Comparison of ENCODE assay signal across 18 cellular contexts in the genomic region with DNA sequence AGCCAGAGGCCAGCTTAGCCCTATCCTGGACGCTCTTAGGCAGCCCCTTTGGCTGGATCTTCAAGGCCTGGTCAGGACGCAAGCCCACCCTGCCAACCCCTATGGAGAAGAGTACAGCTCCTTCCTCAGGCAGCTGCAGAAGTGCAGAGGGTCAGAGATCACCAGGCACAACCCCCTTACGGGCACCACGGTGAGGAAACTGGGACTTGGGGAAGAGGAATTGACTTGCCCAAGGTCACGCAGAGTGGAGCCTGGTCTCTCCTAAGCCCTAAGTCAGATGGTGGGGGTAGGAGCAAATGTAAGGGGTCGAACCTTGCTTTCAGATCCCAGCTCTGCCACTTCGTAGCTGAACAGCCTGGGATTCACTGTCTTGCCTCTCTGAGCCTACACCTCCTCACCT. TPM values are rescaled to one million over a fixed set of nuclear protein-coding genes. Genes with fewer than 3 reads are reported as not detected.
DNase-seq lines count a peak whose midpoint lies in the region; ATAC-seq and TF ChIP-seq lines count a peak whose summit lies in the region.
"Had no signal": no experiment of that assay in that cellular context is flagged by ENCODE, and none has a peak within 500 bp of the region (broad histone marks: within the 10 kb centered on the region; RNA-seq: fewer than 3 reads in every experiment).

No MANE protein-coding gene starts in this region.

- ATAC-seq in natural killer cell treated with Interleukin-12 subunit alpha and Interleukin-12 subunit beta and Interleukin-15 and Interleukin-18, amount 100 ng/mL, for 72 hours = no peak
- ATAC-seq in GM18505 (IDR thresholded peaks at IDR 0.05; ENCODE audit: unreplicated experiment) = no peak

- H3K9me3 Mint-ChIP-seq in activated T-helper 1 cell treated with anti-CD3 and anti-CD28 coated beads, Interleukin-12 subunit alpha, Interleukin-12 subunit beta, Interleukin-2, Interleukin-4 antibody, amounts not matched to agents 30 ng/mL and 10 ng/mL and 1 ng/mL, durations not matched to agents 14 hours and 24 hours and 36 hours = no peaks in the 10 kb centered on the region
- no peaks in the 10 kb centered on the region for H3K9me3 Mint-ChIP-seq in natural killer cell treated with Interleukin-12 subunit alpha and Interleukin-12 subunit beta and Interleukin-15 and Interleukin-18, amount 100 ng/mL, for 72 hours
- H3K9me3 Mint-ChIP-seq: stimulated activated naive CD8-positive, alpha-beta T cell treated with anti-CD3 and anti-CD28 coated beads, Interleukin-15, amount 100 ng/mL, for 72 hours had no signal

- H3K4me3 ChIP-seq in HL-60 (replicated peaks; ENCODE audit: insufficient read depth, low read length) (no peak overlapping the region), SJCRH30 (no peak overlapping the region)
- H3K4me3 ChIP-seq: ovary had no signal

- TF ChIP-seq POLR2A in GM18505 (IDR thresholded peaks at IDR 0.05; ENCODE audit: borderline replicate concordance, extremely low read depth, insufficient read depth, insufficient read length) = no peak

- H3K4me1 ChIP-seq in SJCRH30 = peaks cover 62% of the 10 kb centered on the region

- H3K27me3 ChIP-seq in HL-60 (ENCODE audit: insufficient read depth, poor library complexity, severe bottlenecking) (no peaks in the 10 kb centered on the region), SJCRH30 (no peaks in the 10 kb centered on the region)
- H3K27me3 ChIP-seq: ovary had no signal

- no peaks in the 10 kb centered on the region for H3K27me3 Mint-ChIP-seq in activated T-helper 1 cell treated with anti-CD3 and anti-CD28 coated beads, Interleukin-12 subunit alpha, Interleukin-12 subunit beta, Interleukin-2, Interleukin-4 antibody, amounts not matched to agents 30 ng/mL and 10 ng/mL and 1 ng/mL, durations not matched to agents 14 hours and 24 hours and 36 hours (ENCODE audit: insufficient read depth)
- H3K27me3 Mint-ChIP-seq in natural killer cell treated with Interleukin-12 subunit alpha and Interleukin-12 subunit beta and Interleukin-15 and Interleukin-18, amount 100 ng/mL, for 72 hours = no peaks in the 10 kb centered on the region
- H3K27me3 Mint-ChIP-seq: stimulated activated naive CD8-positive, alpha-beta T cell treated with anti-CD3 and anti-CD28 coated beads, Interleukin-15, amount 100 ng/mL, for 72 hours had no signal

- peaks cover 78% of the 10 kb centered on the region for H3K4me1 Mint-ChIP-seq in activated T-helper 1 cell treated with anti-CD3 and anti-CD28 coated beads, Interleukin-12 subunit alpha, Interleukin-12 subunit beta, Interleukin-2, Interleukin-4 antibody, amounts not matched to agents 30 ng/mL and 10 ng/mL and 1 ng/mL, durations not matched to agents 14 hours and 24 hours and 36 hours (ENCODE audit: low read depth)
- peaks cover 54 to 62% of the 10 kb centered on the region in 2 donors for H3K4me1 Mint-ChIP-seq in natural killer cell treated with Interleukin-12 subunit alpha and Interleukin-12 subunit beta and Interleukin-15 and Interleukin-18, amount 100 ng/mL, for 72 hours (ENCODE audit: low read depth in 2 of 2)

- DNase-seq in CD1c-positive myeloid dendritic cell (ENCODE audit: extremely low spot score) (peak; percentile 59), HL-60 (ENCODE audit: low read depth in 1 of 2, low spot score in 1 of 2) (peak in 1 of 2 experiments; percentile 56), activated gamma-delta T cell treated with Interleukin-2 at 50 U/mL for 16 hours (no peak), DMS153 (lab: John Stamatoyannopoulos, UW) (no peak), SJCRH30 (no peak)
- DNase-seq in activated T-helper 1 cell treated with anti-CD3 and anti-CD28 coated beads, Interleukin-12 subunit alpha, Interleukin-12 subunit beta, Interleukin-2, Interleukin-4 antibody, amounts not matched to agents 30 ng/mL and 10 ng/mL and 1 ng/mL, durations not matched to agents 14 hours and 24 hours and 36 hours (ENCODE audit: low spot score) = no peak
- no peak for DNase-seq in natural killer cell treated with Interleukin-12 subunit alpha and Interleukin-12 subunit beta and Interleukin-15 and Interleukin-18, amount 100 ng/mL, for 72 hours (ENCODE audit: low spot score)
- DNase-seq: activated CD4-positive, alpha-beta T cell treated with anti-CD3 and anti-CD28 coated beads for 1 hour; activated T-cell treated with anti-CD3 and anti-CD28 coated beads, Interleukin-2, amount 50 U/mL, for 48 hours; amygdala; glutamatergic neuron; HCEC 1CT; mesendoderm; NCI-H446 treated with DMSO at 0.1 percent for 48 hours; ovary; stimulated activated naive CD8-positive, alpha-beta T cell treated with anti-CD3 and anti-CD28 coated beads, Interleukin-15, amount 100 ng/mL, for 72 hours had no signal

- H3K27ac ChIP-seq in HL-60 (replicated peaks) (peak overlapping the region; percentile 54), SJCRH30 (no peak overlapping the region; the same call in 1 of the 2 replicates)
- H3K27ac ChIP-seq: epithelial cell of prostate, ovary had no signal

- peaks cover 6% of the 10 kb centered on the region; the same call in 1 of the 2 replicates for H3K36me3 ChIP-seq in SJCRH30
- H3K36me3 ChIP-seq: ovary had no signal

- H3K4me3 Mint-ChIP-seq in activated T-helper 1 cell treated with anti-CD3 and anti-CD28 coated beads, Interleukin-12 subunit alpha, Interleukin-12 subunit beta, Interleukin-2, Interleukin-4 antibody, amounts not matched to agents 30 ng/mL and 10 ng/mL and 1 ng/mL, durations not matched to agents 14 hours and 24 hours and 36 hours = peak overlapping the region; percentile 85
- peak overlapping the region; percentile 45 for H3K4me3 Mint-ChIP-seq in natural killer cell treated with Interleukin-12 subunit alpha and Interleukin-12 subunit beta and Interleukin-15 and Interleukin-18, amount 100 ng/mL, for 72 hours

- no peaks in the 10 kb centered on the region for H3K9me3 ChIP-seq in SJCRH30 (replicated peaks)
- H3K9me3 ChIP-seq: ovary had no signal

- peaks cover 13% of the 10 kb centered on the region for H3K36me3 Mint-ChIP-seq in activated T-helper 1 cell treated with anti-CD3 and anti-CD28 coated beads, Interleukin-12 subunit alpha, Interleukin-12 subunit beta, Interleukin-2, Interleukin-4 antibody, amounts not matched to agents 30 ng/mL and 10 ng/mL and 1 ng/mL, durations not matched to agents 14 hours and 24 hours and 36 hours (ENCODE audit: low read depth)
- H3K36me3 Mint-ChIP-seq in natural killer cell treated with Interleukin-12 subunit alpha and Interleukin-12 subunit beta and Interleukin-15 and Interleukin-18, amount 100 ng/mL, for 72 hours = no peaks in the 10 kb centered on the region

- TF ChIP-seq CTCF in HL-60 (IDR thresholded peaks at IDR 0.05; ENCODE audit: insufficient read depth, low read length) = no peak

- intact Hi-C loops in activated T-helper 1 cell treated with anti-CD3 and anti-CD28 coated beads, Interleukin-12 subunit alpha, Interleukin-12 subunit beta, Interleukin-2, Interleukin-4 antibody, amounts not matched to agents 30 ng/mL and 10 ng/mL and 1 ng/mL, durations not matched to agents 14 hours and 24 hours and 36 hours (cut with micrococcal nuclease) = loop anchor here (10.0 kb wide), 1 partner anchor 413 kb away; no protein-coding TSS in a partner anchor

- H3K27ac Mint-ChIP-seq in activated T-helper 1 cell treated with anti-CD3 and anti-CD28 coated beads, Interleukin-12 subunit alpha, Interleukin-12 subunit beta, Interleukin-2, Interleukin-4 antibody, amounts not matched to agents 30 ng/mL and 10 ng/mL and 1 ng/mL, durations not matched to agents 14 hours and 24 hours and 36 hours = peak overlapping the region; percentile 84
- H3K27ac Mint-ChIP-seq in natural killer cell treated with Interleukin-12 subunit alpha and Interleukin-12 subunit beta and Interleukin-15 and Interleukin-18, amount 100 ng/mL, for 72 hours = peak overlapping the region in 1 of 2 donors; percentile 12

RNA-seq across cellular contexts. Expression of a gene that starts 3.7 kb away (rescaled TPM):
- 32.0 and 33.5 TPM in 2 replicates for total RNA-seq in activated T-helper 1 cell treated with anti-CD3 and anti-CD28 coated beads, Interleukin-12 subunit alpha, Interleukin-12 subunit beta, Interleukin-2, Interleukin-4 antibody, amounts not matched to agents 30 ng/mL and 10 ng/mL and 1 ng/mL, durations not matched to agents 14 hours and 24 hours and 36 hours
- total RNA-seq in natural killer cell treated with Interleukin-12 subunit alpha and Interleukin-12 subunit beta and Interleukin-15 and Interleukin-18, amount 100 ng/mL, for 72 hours = 10 to 100 TPM; 10.7 to 15.5 TPM
- 33.5 and 43.2 TPM in 2 replicates for total RNA-seq in SJCRH30 (2014; rRNA removed; shearing (Covaris generic))

RNA-seq across cellular contexts. Expression of a gene that starts 31.9 kb away (rescaled TPM):
- total RNA-seq in activated T-helper 1 cell treated with anti-CD3 and anti-CD28 coated beads, Interleukin-12 subunit alpha, Interleukin-12 subunit beta, Interleukin-2, Interleukin-4 antibody, amounts not matched to agents 30 ng/mL and 10 ng/mL and 1 ng/mL, durations not matched to agents 14 hours and 24 hours and 36 hours = 20.8 and 22.9 TPM in 2 replicates
- total RNA-seq in natural killer cell treated with Interleukin-12 subunit alpha and Interleukin-12 subunit beta and Interleukin-15 and Interleukin-18, amount 100 ng/mL, for 72 hours = 1 to 10 TPM; 2.6 to 5.0 TPM
- 332 and 336 TPM in 2 replicates for total RNA-seq in SJCRH30 (2014; rRNA removed; shearing (Covaris generic))

RNA-seq across cellular contexts. Expression of a gene that starts 43.4 kb away (rescaled TPM):
- total RNA-seq in activated T-helper 1 cell treated with anti-CD3 and anti-CD28 coated beads, Interleukin-12 subunit alpha, Interleukin-12 subunit beta, Interleukin-2, Interleukin-4 antibody, amounts not matched to agents 30 ng/mL and 10 ng/mL and 1 ng/mL, durations not matched to agents 14 hours and 24 hours and 36 hours = not detected in 2 replicates
- total RNA-seq in natural killer cell treated with Interleukin-12 subunit alpha and Interleukin-12 subunit beta and Interleukin-15 and Interleukin-18, amount 100 ng/mL, for 72 hours = not detected
- 19.7 and 24.0 TPM in 2 replicates for total RNA-seq in SJCRH30 (2014; rRNA removed; shearing (Covaris generic))

Comparison
In these comparisons a context has a peak if more than half of its experiments do, and no peak if none do; other contexts are left out.
1. RNA of a gene that starts 31.9 kb away (total RNA-seq): 332 to 336 TPM in SJCRH30; 20.8 to 22.9 TPM in activated T-helper 1 cell treated with anti-CD3 and anti-CD28 coated beads, Interleukin-12 subunit alpha, Interleukin-12 subunit beta, Interleukin-2, Interleukin-4 antibody, amounts not matched to agents 30 ng/mL and 10 ng/mL and 1 ng/mL, durations not matched to agents 14 hours and 24 hours and 36 hours and 2.6 to 5.0 TPM in natural killer cell treated with Interleukin-12 subunit alpha and Interleukin-12 subunit beta and Interleukin-15 and Interleukin-18, amount 100 ng/mL, for 72 hours; every median in the first group is over 10 times any median in the second.
2. RNA of a gene that starts 43.4 kb away (total RNA-seq): 19.7 to 24.0 TPM in SJCRH30; not detected in natural killer cell treated with Interleukin-12 subunit alpha and Interleukin-12 subunit beta and Interleukin-15 and Interleukin-18, amount 100 ng/mL, for 72 hours and not detected in activated T-helper 1 cell treated with anti-CD3 and anti-CD28 coated beads, Interleukin-12 subunit alpha, Interleukin-12 subunit beta, Interleukin-2, Interleukin-4 antibody, amounts not matched to agents 30 ng/mL and 10 ng/mL and 1 ng/mL, durations not matched to agents 14 hours and 24 hours and 36 hours; every median in the first group is over 10 times any median in the second.